Comparison of ENCODE assay signal across 19 cellular contexts in the genomic region with DNA sequence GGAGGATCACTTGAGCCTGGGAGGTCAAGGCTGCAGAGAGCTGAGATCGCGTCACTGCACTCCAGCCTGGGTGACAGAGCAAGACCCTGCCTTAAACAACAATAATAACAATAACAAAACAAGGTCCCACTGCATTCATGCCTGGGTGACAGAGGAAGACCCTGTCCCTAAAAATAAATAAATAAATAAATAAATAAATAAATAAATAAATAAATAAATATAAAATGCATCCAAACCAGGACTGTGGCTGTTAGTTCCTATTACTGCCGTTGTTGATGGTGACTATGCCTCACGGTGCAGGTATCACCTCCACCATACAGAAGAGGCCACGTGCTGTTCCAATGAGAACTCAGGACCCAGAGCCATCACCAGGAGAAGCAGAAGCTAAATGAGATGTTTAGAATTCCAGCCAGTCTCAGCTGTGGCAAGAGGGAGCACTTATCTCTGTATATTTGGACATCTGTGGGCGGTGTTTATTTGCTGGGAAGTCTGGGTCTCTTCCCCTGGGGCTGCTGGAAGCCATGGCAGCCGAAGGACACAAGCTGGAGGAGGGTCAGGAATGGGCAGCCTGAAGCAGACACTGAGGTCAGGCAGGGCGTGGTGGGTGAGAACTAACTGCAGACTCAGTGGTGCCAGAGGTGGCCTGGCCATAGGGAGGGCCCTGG. TPM values are rescaled to one million over a fixed set of nuclear protein-coding genes. Genes with fewer than 3 reads are reported as not detected.
DNase-seq lines count a peak whose midpoint lies in the region; ATAC-seq and TF ChIP-seq lines count a peak whose summit lies in the region.
"Had no signal": no experiment of that assay in that cellular context is flagged by ENCODE, and none has a peak within 500 bp of the region (broad histone marks: within the 10 kb centered on the region; RNA-seq: fewer than 3 reads in every experiment).

No MANE protein-coding gene starts in this region.

- H3K27ac ChIP-seq in brain microvascular endothelial cell, result no peak overlapping the region
- no peak overlapping the region for H3K27ac ChIP-seq in upper lobe of right lung
- H3K27ac ChIP-seq: ascending aorta, lower lobe of right lung, ovary, uterus had no signal

- DNase-seq in SIG-M5 treated with dmso at 0.1 percent for 504 hours (lab: John Stamatoyannopoulos, UW; ENCODE audit: unreplicated experiment) (peak; percentile 36), SIG-M5 (lab: John Stamatoyannopoulos, UW) (no peak), brain microvascular endothelial cell (peak; percentile 77), islet precursor cell (peak; percentile 91), upper lobe of right lung (no peak), RPMI8226 (no peak)
- no peak for DNase-seq in T-helper 2 cell treated with Interferon-gamma antibody and Interleukin-4, amounts not matched to agents 5 μg/mL and 100 μg/mL, for 36 hours (ENCODE audit: low spot score)
- DNase-seq: activated T-cell treated with anti-CD3 and anti-CD28 coated beads for 4 hours; AML-193; effector CD8-positive, alpha-beta T cell; head of caudate nucleus; lower lobe of right lung; NCI-H1694; ovary; stimulated activated CD8-positive, alpha-beta memory T cell treated with anti-CD3 and anti-CD28 coated beads, Interleukin-4, amount 100 ng/mL, for 48 hours; uterus had no signal

- intact Hi-C loops in upper lobe of right lung (cut with DNase I), result no loop called here

- no peak overlapping the region for H3K27ac Mint-ChIP-seq in T-helper 2 cell treated with Interferon-gamma antibody and Interleukin-4, amounts not matched to agents 5 μg/mL and 100 μg/mL, for 36 hours

- no peaks in the 10 kb centered on the region for H3K9me3 Mint-ChIP-seq in T-helper 2 cell treated with Interferon-gamma antibody and Interleukin-4, amounts not matched to agents 5 μg/mL and 100 μg/mL, for 36 hours

- H3K4me3 Mint-ChIP-seq in T-helper 2 cell treated with Interferon-gamma antibody and Interleukin-4, amounts not matched to agents 5 μg/mL and 100 μg/mL, for 36 hours, result no peak overlapping the region

- H3K27me3 ChIP-seq in brain microvascular endothelial cell (replicated peaks) (no peaks in the 10 kb centered on the region), upper lobe of right lung (no peaks in the 10 kb centered on the region)
- H3K27me3 ChIP-seq: ascending aorta, ovary, uterus had no signal

- no peaks in the 10 kb centered on the region for H3K36me3 ChIP-seq in brain microvascular endothelial cell (replicated peaks)
- H3K36me3 ChIP-seq in upper lobe of right lung, result no peaks in the 10 kb centered on the region
- H3K36me3 ChIP-seq: ascending aorta, lower lobe of right lung, ovary, uterus had no signal

- H3K9me3 ChIP-seq in upper lobe of right lung, result no peaks in the 10 kb centered on the region
- H3K9me3 ChIP-seq: ascending aorta, lower lobe of right lung, ovary, uterus had no signal

- H3K4me1 ChIP-seq in upper lobe of right lung, result no peaks in the 10 kb centered on the region
- H3K4me1 ChIP-seq: ascending aorta, lower lobe of right lung, uterus had no signal

- peak; percentile 60 for ATAC-seq in upper lobe of right lung
- no peak for ATAC-seq in GM18861 (IDR thresholded peaks at IDR 0.05; ENCODE audit: unreplicated experiment)
- ATAC-seq: activated CD4-positive, CD25-positive, alpha-beta regulatory T cell treated with anti-CD3 and anti-CD28 coated beads, Interleukin-2, amount 50 U/mL, for 24 hours had no signal

- H3K4me1 Mint-ChIP-seq in T-helper 2 cell treated with Interferon-gamma antibody and Interleukin-4, amounts not matched to agents 5 μg/mL and 100 μg/mL, for 36 hours (ENCODE audit: low read depth), result no peaks in the 10 kb centered on the region

- H3K4me3 ChIP-seq in brain microvascular endothelial cell (ENCODE audit: low read depth, low read length) (no peak overlapping the region), upper lobe of right lung (no peak overlapping the region)
- H3K4me3 ChIP-seq: ascending aorta, lower lobe of right lung, ovary, uterus had no signal

- H3K27me3 Mint-ChIP-seq in T-helper 2 cell treated with Interferon-gamma antibody and Interleukin-4, amounts not matched to agents 5 μg/mL and 100 μg/mL, for 36 hours (ENCODE audit: low read depth), result peaks cover 3% of the 10 kb centered on the region

- in situ Hi-C loops in brain microvascular endothelial cell (cut with HindIII; ENCODE audit: low pct_ligation_motif_present, low sequenced_read_pairs), result no loop called here

- TF ChIP-seq CTCF in brain microvascular endothelial cell (IDR thresholded peaks at IDR 0.05; ENCODE audit: low read depth, low read length, missing control alignments) (no peak), upper lobe of right lung (IDR thresholded peaks at IDR 0.05) (no peak)

- no peaks in the 10 kb centered on the region for H3K36me3 Mint-ChIP-seq in T-helper 2 cell treated with Interferon-gamma antibody and Interleukin-4, amounts not matched to agents 5 μg/mL and 100 μg/mL, for 36 hours (ENCODE audit: low read depth)

RNA-seq across cellular contexts. Expression of a gene that starts 21.6 kb away (rescaled TPM):
- total RNA-seq in upper lobe of right lung, result not detected
- total RNA-seq: ascending aorta, lower lobe of right lung, uterus had no signal

RNA-seq across cellular contexts. Expression of a gene that starts 26.2 kb away (rescaled TPM):
- total RNA-seq in upper lobe of right lung, result not detected
- total RNA-seq: lower lobe of right lung had no signal

RNA-seq across cellular contexts. Expression of a gene that starts 38.6 kb away (rescaled TPM):
- total RNA-seq in upper lobe of right lung, result 12.7 TPM

RNA-seq across cellular contexts. Expression of a gene that starts 59.9 kb away (rescaled TPM):
- total RNA-seq in upper lobe of right lung, result 16.7 TPM

Comparison
In these comparisons a context has a peak if more than half of its experiments do, and no peak if none do; other contexts are left out.
1. DNase-seq: peak in SIG-M5 treated with dmso at 0.1 percent for 504 hours (single experiment), brain microvascular endothelial cell (single experiment) and islet precursor cell (single experiment); none in SIG-M5 (single experiment), upper lobe of right lung (single experiment), T-helper 2 cell treated with Interferon-gamma antibody and Interleukin-4, amounts not matched to agents 5 μg/mL and 100 μg/mL, for 36 hours (single experiment) and RPMI8226 (single experiment).